Comparison of ENCODE assay signal across 17 cellular contexts in the genomic region with DNA sequence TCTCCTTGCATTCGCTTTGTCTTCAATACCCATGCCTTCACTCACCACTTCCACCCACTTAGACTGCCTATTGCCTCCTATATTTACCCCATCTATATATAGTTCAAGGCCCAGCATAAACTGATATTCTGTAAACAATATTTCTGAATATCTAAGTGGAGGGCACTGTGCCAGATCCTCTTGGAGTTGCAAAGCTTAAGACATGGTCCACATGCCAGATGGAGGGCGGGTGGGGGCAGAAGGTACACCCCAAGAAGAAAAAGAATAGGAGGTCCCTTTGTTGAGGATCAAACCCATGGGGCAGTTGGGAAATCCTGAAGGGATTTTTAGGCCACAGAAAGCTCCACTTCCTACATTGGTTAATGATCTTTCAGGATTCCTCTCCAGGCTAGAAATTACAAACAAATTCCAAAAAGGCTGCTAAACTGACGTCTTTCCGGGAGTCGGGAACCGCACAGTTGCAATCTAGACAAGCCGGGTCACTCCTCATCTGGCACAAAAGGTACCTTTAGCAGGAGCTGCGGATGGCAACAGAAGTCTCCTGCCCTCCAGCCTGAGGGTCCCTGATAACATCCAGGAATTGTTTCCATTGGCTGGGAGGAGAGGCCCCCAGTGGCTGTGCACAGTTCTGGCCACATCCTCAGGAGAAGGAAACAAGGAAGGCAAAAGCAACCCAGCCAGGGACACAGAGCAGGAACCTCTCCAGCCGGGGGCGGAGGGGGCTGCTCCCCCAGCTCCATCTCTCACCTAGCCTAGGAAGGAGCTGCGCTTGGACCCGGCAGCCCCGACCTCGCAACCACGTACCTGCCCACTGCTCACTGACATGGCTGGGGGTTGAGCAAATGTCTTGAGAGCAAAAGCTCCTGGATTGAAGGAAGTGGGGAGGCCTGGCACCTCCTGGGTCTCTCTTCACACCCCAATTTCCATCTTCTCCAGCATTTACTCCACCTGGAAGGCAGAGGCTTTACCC. TPM values are rescaled to one million over a fixed set of nuclear protein-coding genes. Genes with fewer than 3 reads are reported as not detected.
A peak's percentile ranks its signal among the peaks of the same experiment; 100 is the strongest.
DNase-seq lines count a peak whose midpoint lies in the region; ATAC-seq and TF ChIP-seq lines count a peak whose summit lies in the region.
"Had no signal": no experiment of that assay in that cellular context is flagged by ENCODE, and none has a peak within 500 bp of the region (broad histone marks: within the 10 kb centered on the region; RNA-seq: fewer than 3 reads in every experiment).

No MANE protein-coding gene starts in this region.

- H3K4me3 ChIP-seq in AG10803 (ENCODE audit: low read length) (no peak overlapping the region), duodenal mucosa (ENCODE audit: low read depth in 1 of 2, low read length in 2 of 2) (no peak overlapping the region)

- no peak for TF ChIP-seq CTCF in AG10803 (conservative IDR thresholded peaks at IDR 0.05; ENCODE audit: low read length)

- H3K27ac ChIP-seq in duodenal mucosa (ENCODE audit: low read depth, low read length): peak overlapping the region; percentile 56
- H3K27ac ChIP-seq: WERI-Rb-1 had no signal

- peaks cover 2 to 4% of the 10 kb centered on the region in 2 donors for H3K4me1 ChIP-seq in duodenal mucosa (ENCODE audit: control insufficient read depth in 1 of 2, insufficient read depth in 2 of 2, low read length in 2 of 2)

- no peaks in the 10 kb centered on the region for H3K27me3 ChIP-seq in duodenal mucosa (ENCODE audit: control insufficient read depth in 1 of 2, insufficient read depth in 2 of 2, low read length in 2 of 2)

- no peaks in the 10 kb centered on the region for H3K36me3 ChIP-seq in duodenal mucosa (ENCODE audit: control insufficient read depth in 1 of 2, insufficient read depth in 2 of 2, low read length in 2 of 2)
- H3K36me3 ChIP-seq: WERI-Rb-1 had no signal

- DNase-seq in AG10803 (ENCODE audit: low read depth): peak; percentile 30
- peak; percentile 45 for DNase-seq in hepatic stellate cell (ENCODE audit: low spot score)
- DNase-seq in renal cortical epithelial cell (ENCODE audit: low read depth): peak; percentile 92
- DNase-seq in COLO829 (ENCODE audit: low spot score): no peak
- DNase-seq in activated CD8-positive, alpha-beta memory T cell treated with anti-CD3 and anti-CD28 coated beads, Interleukin-2, amount 50 U/mL, for 48 hours: no peak
- DNase-seq: DMS53; left cardiac atrium; NCI-H187; NCI-H524; OCI-M1; stimulated activated naive CD4-positive, alpha-beta T cell treated with Interleukin-2 at 50 U/mL for 16 hours; WERI-Rb-1 had no signal

- ATAC-seq in HG03442 (IDR thresholded peaks at IDR 0.05; ENCODE audit: unreplicated experiment) (no peak), HG02678 (IDR thresholded peaks at IDR 0.05; ENCODE audit: unreplicated experiment) (no peak)
- ATAC-seq: HCT116; natural killer cell treated with Interleukin-12 subunit alpha and Interleukin-12 subunit beta and Interleukin-15 and Interleukin-18, amount 100 ng/mL, for 72 hours had no signal

- no peak overlapping the region for H3K9ac ChIP-seq in duodenal mucosa (ENCODE audit: low read depth in 1 of 2, low read length in 2 of 2)

- H3K9me3 ChIP-seq in duodenal mucosa (ENCODE audit: control insufficient read depth in 1 of 2, low read length in 2 of 2): no peaks in the 10 kb centered on the region

RNA-seq across cellular contexts. Expression of gene LPIN3, which starts 5.9 kb away (rescaled TPM):
- total RNA-seq in renal cortical epithelial cell: 8.5 and 25.3 TPM in 2 replicates

RNA-seq across cellular contexts. Expression of gene ZHX3, which starts 17.2 kb away (rescaled TPM):
- 25.0 and 59.4 TPM in 2 replicates for total RNA-seq in renal cortical epithelial cell

RNA-seq across cellular contexts. Expression of gene EMILIN3, which starts 31.9 kb away (rescaled TPM):
- total RNA-seq in renal cortical epithelial cell: not detected in 2 replicates
- total RNA-seq: natural killer cell treated with Interleukin-12 subunit alpha and Interleukin-12 subunit beta and Interleukin-15 and Interleukin-18, amount 100 ng/mL, for 72 hours had no signal

Comparison
In these comparisons a context has a peak if more than half of its experiments do, and no peak if none do; other contexts are left out.
1. DNase-seq: peak in AG10803 (single experiment), hepatic stellate cell (single experiment) and renal cortical epithelial cell (single experiment); none in COLO829 (single experiment) and activated CD8-positive, alpha-beta memory T cell treated with anti-CD3 and anti-CD28 coated beads, Interleukin-2, amount 50 U/mL, for 48 hours (single experiment).